Comparison of ENCODE assay signal across 9 cellular contexts in the genomic region with DNA sequence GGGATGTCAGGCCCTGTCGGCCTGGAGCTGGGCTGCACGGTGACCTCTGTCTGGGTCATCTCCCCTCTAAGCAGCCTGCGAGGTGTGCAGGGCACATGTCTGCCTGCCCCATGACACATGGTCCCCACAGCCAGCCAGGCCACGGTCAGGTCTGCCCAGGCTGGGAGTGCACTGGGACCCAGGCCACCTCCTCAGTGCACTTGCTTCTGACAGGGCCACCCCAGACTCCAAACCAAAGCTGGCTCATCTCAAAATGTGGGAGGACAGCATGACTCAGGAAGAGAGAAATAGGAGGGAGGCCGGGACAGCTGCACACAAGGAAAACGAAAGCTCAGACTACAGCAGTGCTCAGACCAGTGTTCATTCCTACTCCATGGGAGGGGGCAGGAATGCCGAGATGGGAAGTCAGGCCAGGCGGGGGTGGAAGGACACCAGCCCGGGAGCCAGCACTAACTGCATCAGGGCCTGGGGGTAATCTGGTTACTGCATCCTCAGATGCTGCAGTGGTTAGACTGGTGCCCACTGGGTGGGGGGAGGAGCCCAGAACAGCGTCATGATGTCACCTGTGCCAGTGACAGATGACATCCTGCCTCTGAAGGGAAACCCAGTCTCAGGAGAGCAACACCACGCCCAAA. TPM values are rescaled to one million over a fixed set of nuclear protein-coding genes. Genes with fewer than 3 reads are reported as not detected.
A peak's percentile ranks its signal among the peaks of the same experiment; 100 is the strongest.
DNase-seq lines count a peak whose midpoint lies in the region; ATAC-seq and TF ChIP-seq lines count a peak whose summit lies in the region.
"Had no signal": no experiment of that assay in that cellular context is flagged by ENCODE, and none has a peak within 500 bp of the region (broad histone marks: within the 10 kb centered on the region; RNA-seq: fewer than 3 reads in every experiment).

No MANE protein-coding gene starts in this region.

- H3K27ac ChIP-seq in IMR-90 (ENCODE audit: insufficient read depth, low read length) = peak overlapping the region; percentile 9; the same call in 1 of the 2 replicates
- no peak overlapping the region for H3K27ac ChIP-seq in brain microvascular endothelial cell
- peak overlapping the region in 1 of 2 donors; percentile 37 for H3K27ac ChIP-seq in lung (ENCODE audit: low read depth in 1 of 2, low read length in 1 of 2)

- no peak overlapping the region; the same call in 1 of the 2 replicates for H4K5ac ChIP-seq in IMR-90 (ENCODE audit: low read depth, low read length)

- H3K18ac ChIP-seq in IMR-90 (ENCODE audit: low read depth, low read length) = peak overlapping the region; percentile 9; the same call in 1 of the 2 replicates

- intact Hi-C loops in IMR-90 (cut with micrococcal nuclease) = no loop called here

- dilution Hi-C loops in IMR-90 (cut with HindIII; ENCODE audit: low sequenced_read_pairs, unreplicated experiment) = no loop called here

- H3K9me1 ChIP-seq in IMR-90 (ENCODE audit: insufficient read depth, low read length) = peaks cover 7% of the 10 kb centered on the region; the same call in 1 of the 2 replicates

- H3K9ac ChIP-seq in IMR-90 (ENCODE audit: low read depth, low read length) = no peak overlapping the region

- H3K4me3 ChIP-seq in IMR-90 (ENCODE audit: insufficient read depth, low read depth, low read length) = no peak overlapping the region
- H3K4me3 ChIP-seq in brain microvascular endothelial cell (ENCODE audit: low read depth, low read length) = no peak overlapping the region
- H3K4me3 ChIP-seq in lung = no peak overlapping the region

- TF ChIP-seq CTCF in IMR-90 (conservative IDR thresholded peaks at IDR 0.05; ENCODE audit: low read depth, low read length) (no peak), brain microvascular endothelial cell (IDR thresholded peaks at IDR 0.05; ENCODE audit: low read depth, low read length, missing control alignments) (no peak), lung (IDR thresholded peaks at IDR 0.05; ENCODE audit: control extremely low read depth, extremely low read depth) (no peak)

- peak overlapping the region; percentile 11 for H2BK5ac ChIP-seq in IMR-90 (ENCODE audit: low read depth, low read length, poor library complexity, severe bottlenecking)

- peak overlapping the region; percentile 56 for H3K4me2 ChIP-seq in IMR-90 (ENCODE audit: low read depth, low read length)

- peak overlapping the region; percentile 77 for H2AK9ac ChIP-seq in IMR-90 (replicated peaks; ENCODE audit: low read depth, low read length, poor library complexity)

- peak overlapping the region in 1 of 2 experiments; percentile 73; a peak in 1 of 4 replicates for H4K8ac ChIP-seq in IMR-90 (ENCODE audit: low read depth in 2 of 2, low read length in 2 of 2)

- H3K4me1 ChIP-seq in IMR-90 (ENCODE audit: control insufficient read depth, insufficient read depth, low read length) = peaks cover 12% of the 10 kb centered on the region
- peaks cover 0 to 11% of the 10 kb centered on the region in 2 donors for H3K4me1 ChIP-seq in lung (ENCODE audit: control insufficient read depth in 2 of 2, insufficient read depth in 2 of 2, low read length in 2 of 2)

- H2BK15ac ChIP-seq in IMR-90 (ENCODE audit: low read depth, low read length) = no peak overlapping the region

- CTCF ChIA-PET in IMR-90 (lab: Yijun Ruan, JAX) = interaction anchor here (0.7 to 0.9 kb wide), 2 partner anchors 16 to 43 kb away, joined by 3 to 4 read pairs; no protein-coding TSS in a partner anchor

- TF ChIP-seq RAD21 in IMR-90 (IDR thresholded peaks at IDR 0.05; ENCODE audit: low read length) = no peak

- peak overlapping the region; percentile 57 for H3K14ac ChIP-seq in IMR-90 (replicated peaks; ENCODE audit: low read depth, low read length)

- 0 out of 2 replicates have a peak overlapping the region, but pooled peaks have one; percentile 23 for H3K23ac ChIP-seq in IMR-90 (ENCODE audit: low read depth, low read length)

- peak overlapping the region; percentile 91 for H2AFZ ChIP-seq in IMR-90 (replicated peaks; ENCODE audit: low read length, poor library complexity)

- peak overlapping the region; percentile 64 for H2AK5ac ChIP-seq in IMR-90 (ENCODE audit: low read depth, low read length)

- 0 out of 2 replicates have a peak overlapping the region, but pooled peaks have one; percentile 28 for H4K91ac ChIP-seq in IMR-90 (ENCODE audit: insufficient read depth, low read depth, low read length)

- no peak for TF ChIP-seq POLR2A in IMR-90 (IDR thresholded peaks at IDR 0.05; ENCODE audit: low read depth, low read length)

- ATAC-seq in IMR-90 (ENCODE audit: low read depth) = peak; percentile 94
- peak; percentile 71 for ATAC-seq in lung (ENCODE audit: insufficient read depth, low FRiP score)
- ATAC-seq in HG02623 (IDR thresholded peaks at IDR 0.05; ENCODE audit: unreplicated experiment) = no peak
- no peak for ATAC-seq in GM18858 (IDR thresholded peaks at IDR 0.05; ENCODE audit: unreplicated experiment)

- 37% methylated on average over 7 of the region's 11 CpGs; no CpG with 5 or more reads in 1 of the 2 experiments for WGBS in IMR-90 (ENCODE audit: extremely low coverage in 2 of 2, insufficient read length in 1 of 2), 2 experiments
- WGBS in lung, 2 donors = 46 to 57% methylated on average over 11 of the region's 11 CpGs

- H3K9me3 ChIP-seq in IMR-90 (ENCODE audit: control insufficient read depth, insufficient read depth, low read length) (peaks cover 2% of the 10 kb centered on the region; the same call in 1 of the 2 replicates), lung (ENCODE audit: control insufficient read depth in 2 of 2, insufficient read depth in 1 of 2, low read length in 1 of 2) (peaks cover 0 to 2% of the 10 kb centered on the region in 2 donors)

- H3K36me3 ChIP-seq in IMR-90 (ENCODE audit: control insufficient read depth, insufficient read depth, low read length) (peaks cover 9% of the 10 kb centered on the region), brain microvascular endothelial cell (replicated peaks) (no peaks in the 10 kb centered on the region), lung (ENCODE audit: control insufficient read depth in 2 of 2, insufficient read depth in 2 of 2, low read length in 2 of 2) (peaks cover 5 to 21% of the 10 kb centered on the region in 2 donors)

- H2BK20ac ChIP-seq in IMR-90 (ENCODE audit: low read depth, low read length) = peak overlapping the region; percentile 29; the same call in 1 of the 2 replicates

- H3K79me1 ChIP-seq in IMR-90 (ENCODE audit: low read depth in 1 of 2, low read length in 2 of 2) = no peaks in the 10 kb centered on the region; a peak in 1 of 4 replicates

- in situ Hi-C loops in IMR-90 (cut with MboI; ENCODE audit: low sequenced_read_pairs) = no loop called here
- in situ Hi-C loops in brain microvascular endothelial cell (cut with HindIII; ENCODE audit: low pct_ligation_motif_present, low sequenced_read_pairs) = no loop called here

- no peak overlapping the region for H3K56ac ChIP-seq in IMR-90 (ENCODE audit: extremely low read depth, insufficient read depth, low read length)

- peak overlapping the region; percentile 8; the same call in 1 of the 2 replicates for H2BK120ac ChIP-seq in IMR-90 (ENCODE audit: low read depth, low read length)

- DNase-seq in A172 (ENCODE audit: low spot score) = peak; percentile 67
- DNase-seq in IMR-90 = peak; percentile 94
- DNase-seq in brain microvascular endothelial cell = peak; percentile 76
- DNase-seq in lung (ENCODE audit: low spot score) = no peak
- no peak for DNase-seq in D341Med (ENCODE audit: low spot score)
- no peak for DNase-seq in T-helper 1 cell

- BruUV-seq in IMR-90 (replicated peaks; lab: Mats Ljungman, UMichigan) = no TSS peak

- H3K4ac ChIP-seq in IMR-90 (ENCODE audit: low read depth, low read length) = peak overlapping the region; percentile 67

- H3K27me3 ChIP-seq in IMR-90 (ENCODE audit: control insufficient read depth, insufficient read depth, low read length) (peaks cover 18% of the 10 kb centered on the region), brain microvascular endothelial cell (replicated peaks) (peaks cover 17% of the 10 kb centered on the region), lung (ENCODE audit: control insufficient read depth, insufficient read depth) (peaks cover 5% of the 10 kb centered on the region)

- H4K20me1 ChIP-seq in IMR-90 (ENCODE audit: insufficient read depth, low read length) = no peaks in the 10 kb centered on the region

- POLR2A ChIA-PET in IMR-90 (lab: Charles Lee; ENCODE audit: unreplicated experiment) = no interaction called here

TF ChIP-seq in IMR-90, 13 proteins besides CTCF, POLR2A, EP300 and RAD21 (continues in another document):
- TF ChIP-seq MAZ (IDR thresholded peaks at IDR 0.05; ENCODE audit: borderline replicate concordance, low read depth, low read length) = peak; percentile 98
- no peak for TF ChIP-seq BHLHE40 (IDR thresholded peaks at IDR 0.05; ENCODE audit: low read depth, low read length)
- TF ChIP-seq NFE2L2 (IDR thresholded peaks at IDR 0.05; ENCODE audit: low read depth, low read length) = peak; percentile 79
- TF ChIP-seq MAFK (IDR thresholded peaks at IDR 0.05; ENCODE audit: low read depth, low read length) = no peak
- no peak for TF ChIP-seq CEBPB (IDR thresholded peaks at IDR 0.05; ENCODE audit: low read depth, low read length)
- TF ChIP-seq, protein P1, sequence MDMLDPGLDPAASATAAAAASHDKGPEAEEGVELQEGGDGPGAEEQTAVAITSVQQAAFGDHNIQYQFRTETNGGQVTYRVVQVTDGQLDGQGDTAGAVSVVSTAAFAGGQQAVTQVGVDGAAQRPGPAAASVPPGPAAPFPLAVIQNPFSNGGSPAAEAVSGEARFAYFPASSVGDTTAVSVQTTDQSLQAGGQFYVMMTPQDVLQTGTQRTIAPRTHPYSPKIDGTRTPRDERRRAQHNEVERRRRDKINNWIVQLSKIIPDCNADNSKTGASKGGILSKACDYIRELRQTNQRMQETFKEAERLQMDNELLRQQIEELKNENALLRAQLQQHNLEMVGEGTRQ (IDR thresholded peaks at IDR 0.05; ENCODE audit: low read depth, low read length) = no peak
- no peak for TF ChIP-seq SMC3 (IDR thresholded peaks at IDR 0.05; ENCODE audit: low read depth, low read length)
- peak; percentile 94 for TF ChIP-seq RCOR1 (IDR thresholded peaks at IDR 0.05; ENCODE audit: insufficient replicate concordance, low read length)
- peak; percentile 78; the same call in 1 of the 2 replicates for TF ChIP-seq FOS (IDR thresholded peaks at IDR 0.05; ENCODE audit: low read depth, low read length)
- peak; percentile 40; the same call in 1 of the 2 replicates for TF ChIP-seq MXI1 (IDR thresholded peaks at IDR 0.05; ENCODE audit: borderline replicate concordance, low read depth, low read length)

RNA-seq across cellular contexts. Expression of a gene that starts 4.0 kb away (rescaled TPM):
- not detected in 2 replicates for total RNA-seq in A172 (2014; rRNA removed; shearing (Covaris generic))
- total RNA-seq in IMR-90 (2012; rRNA removed) (not detected in 2 replicates), lung (1 to 10 TPM in 1 of 2 donors, under 1 TPM in 1; 0.25 to 3.4 TPM)
- polyA plus RNA-seq in IMR-90 (2012; rRNA removed) (not detected in 2 replicates), lung (1 to 10 TPM in 1 of 2 donors, under 1 TPM in 1; 0.05 to 1.6 TPM)
- not detected in 2 replicates for polyA plus RNA-seq in IMR-90 (2012; cell fraction: cytosol; rRNA removed)
- polyA plus RNA-seq in IMR-90 (2012; cell fraction: nucleus; rRNA removed; ENCODE audit: low replicate concordance) = not detected in 2 replicates
- total RNA-seq: T-helper 2 cell treated with Interferon-gamma antibody and Interleukin-4, amounts not matched to agents 100 ng/mL and 5 ng/mL, for 36 hours had no signal

RNA-seq across cellular contexts. Expression of a gene that starts 12.2 kb away (rescaled TPM):
- 1.1 and 1.4 TPM in 2 replicates for total RNA-seq in A172 (2014; rRNA removed; shearing (Covaris generic))
- total RNA-seq in IMR-90 (2012; rRNA removed) = 0.28 TPM in 1 of 2 replicates, not detected in the other
- 0.90 and 1.0 TPM in 2 replicates for polyA plus RNA-seq in IMR-90 (2012; rRNA removed)
- polyA plus RNA-seq in IMR-90 (2012; cell fraction: cytosol; rRNA removed) = 0.25 and 0.70 TPM in 2 replicates
- polyA plus RNA-seq in IMR-90 (2012; cell fraction: nucleus; rRNA removed; ENCODE audit: low replicate concordance) = 4.5 and 8.7 TPM in 2 replicates
- 1 to 10 TPM; 1.4 to 1.8 TPM for total RNA-seq in lung
- 1 to 10 TPM in 1 of 2 donors, under 1 TPM in 1; 0.98 to 1.3 TPM for polyA plus RNA-seq in lung
- total RNA-seq: T-helper 2 cell treated with Interferon-gamma antibody and Interleukin-4, amounts not matched to agents 100 ng/mL and 5 ng/mL, for 36 hours had no signal

Comparison
In these comparisons a context has a peak if more than half of its experiments do, and no peak if none do; other contexts are left out.
1. DNase-seq: peak in A172 (single experiment), IMR-90 (single experiment) and brain microvascular endothelial cell (single experiment); none in lung (single experiment), D341Med (single experiment) and T-helper 1 cell (0 of 5).
2. ATAC-seq: peak in IMR-90 (single experiment) and lung (single experiment); none in HG02623 (single experiment) and GM18858 (single experiment).